ENCODE assay signal across 10 cellular contexts in the genomic region with DNA sequence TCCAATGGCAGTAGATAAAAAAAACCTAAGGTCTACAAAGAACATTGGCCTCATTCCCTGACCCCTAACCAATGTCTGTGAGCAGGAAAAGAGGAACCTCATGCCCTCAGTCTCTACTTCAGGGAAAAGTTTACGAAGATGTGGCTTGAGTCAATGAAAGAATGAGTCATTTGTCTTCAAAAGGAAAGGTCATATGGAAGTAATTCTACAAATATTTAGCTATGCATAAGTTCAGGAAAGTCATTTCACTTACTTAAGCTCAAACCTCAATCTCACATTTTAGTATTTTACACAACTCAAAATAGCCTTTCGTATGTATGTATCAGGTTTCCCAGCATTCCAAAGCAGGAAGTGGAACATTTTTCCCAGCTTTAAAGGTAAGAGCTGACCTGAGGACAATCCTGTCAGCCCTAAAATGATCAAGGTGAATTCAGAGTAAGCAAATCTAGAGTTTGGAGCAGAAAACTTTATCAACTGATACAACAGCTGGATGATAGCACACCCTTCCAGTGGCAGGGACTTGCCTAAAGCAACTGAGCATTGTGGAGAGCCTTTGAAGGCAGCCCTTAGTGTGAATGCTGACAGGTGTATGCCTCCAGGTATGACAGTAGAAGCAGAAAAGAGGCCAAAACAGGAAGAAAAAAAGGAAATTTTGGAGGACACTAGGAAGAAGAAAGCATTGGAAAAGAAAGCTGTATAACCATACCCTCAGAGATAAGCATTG. TPM values are rescaled to one million over a fixed set of nuclear protein-coding genes. Genes with fewer than 3 reads are reported as not detected.
DNase-seq lines count a peak whose midpoint lies in the region; ATAC-seq and TF ChIP-seq lines count a peak whose summit lies in the region.
"Had no signal": no experiment of that assay in that cellular context is flagged by ENCODE, and none has a peak within 500 bp of the region (broad histone marks: within the 10 kb centered on the region; RNA-seq: fewer than 3 reads in every experiment).

No MANE protein-coding gene starts in this region.

- H3K9me3 Mint-ChIP-seq in activated CD4-positive, alpha-beta T cell treated with anti-CD3 and anti-CD28 coated beads for 36 hours (ENCODE audit: low read depth), result peaks cover 2% of the 10 kb centered on the region
- H3K9me3 Mint-ChIP-seq in stimulated activated naive B cell treated with anti-CD40 and anti-IgM and Interleukin-4, amounts not matched to agents 10 μg/mL and 1 μg/mL and 100 μg/mL, for 72 hours, result peaks cover 0 to 4% of the 10 kb centered on the region in 2 donors

- POLR2A ChIA-PET in activated CD4-positive, alpha-beta T cell treated with anti-CD3 and anti-CD28 coated beads for 36 hours (lab: Charles Lee), result interaction anchor here (0.6 to 0.7 kb wide), 2 partner anchors 47 to 116 kb away, joined by 3 to 6 read pairs; partner anchors contain the start of gene ACAD11
- POLR2A ChIA-PET in A673 (lab: Charles Lee; ENCODE audit: low non-redundant PET), result no interaction called here

- no peak for TF ChIP-seq CTCF in fibroblast of mammary gland (conservative IDR thresholded peaks at IDR 0.05; ENCODE audit: control insufficient read depth, insufficient read depth, low read depth, low read length)
- no peak for TF ChIP-seq CTCF in A673 (conservative IDR thresholded peaks at IDR 0.05; ENCODE audit: low read depth, low read length)

- CTCF ChIA-PET in activated CD4-positive, alpha-beta T cell treated with anti-CD3 and anti-CD28 coated beads for 36 hours (lab: Charles Lee), result interaction anchor here (0.6 to 1.8 kb wide), 5 partner anchors 54 to 243 kb away, joined by 3 to 7 read pairs (median 3); no protein-coding TSS in a partner anchor
- CTCF ChIA-PET in A673 (lab: Charles Lee), result no interaction called here

- no peak for DNase-seq in activated CD4-positive, alpha-beta T cell treated with anti-CD3 and anti-CD28 coated beads for 36 hours
- no peak for DNase-seq in activated CD4-positive, alpha-beta T cell treated with anti-CD3 and anti-CD28 coated beads for 48 hours
- DNase-seq in RPMI7951 (ENCODE audit: low read depth), result peak; percentile 94
- peak; percentile 97 for DNase-seq in fibroblast of mammary gland (ENCODE audit: low read depth)
- peak; percentile 35 for DNase-seq in stimulated activated naive B cell treated with anti-CD40 and anti-IgM and Interleukin-4, amounts not matched to agents 10 μg/mL and 1 μg/mL and 100 μg/mL, for 72 hours
- DNase-seq in A673 (ENCODE audit: low spot score), result no peak
- no peak for DNase-seq in stimulated activated CD4-positive, alpha-beta T cell treated with anti-CD3 and anti-CD28 coated beads, Interleukin-1b, Interleukin-23, amount 100 ng/mL, for 48 hours
- DNase-seq: erythroblast had no signal

- H3K27me3 Mint-ChIP-seq in activated CD4-positive, alpha-beta T cell treated with anti-CD3 and anti-CD28 coated beads for 36 hours, result no peaks in the 10 kb centered on the region
- no peaks in the 10 kb centered on the region for H3K27me3 Mint-ChIP-seq in stimulated activated naive B cell treated with anti-CD40 and anti-IgM and Interleukin-4, amounts not matched to agents 10 μg/mL and 1 μg/mL and 100 μg/mL, for 72 hours
- H3K27me3 Mint-ChIP-seq: B cell had no signal

- H3K27ac ChIP-seq in A673 (ENCODE audit: low read depth, low read length, poor library complexity, severe bottlenecking), result no peak overlapping the region

- H3K4me1 ChIP-seq in A673 (ENCODE audit: insufficient read depth, low read length, poor library complexity, severe bottlenecking), result no peaks in the 10 kb centered on the region

- no peaks in the 10 kb centered on the region for H3K9me3 ChIP-seq in A673 (ENCODE audit: low read depth, low read length, poor library complexity, severe bottlenecking)

- H3K4me3 ChIP-seq in fibroblast of mammary gland (ENCODE audit: control insufficient read depth, low read depth, low read length), result no peak overlapping the region
- H3K4me3 ChIP-seq in A673 (ENCODE audit: low read depth, low read length, poor library complexity, severe bottlenecking), result no peak overlapping the region

- intact Hi-C loops in activated CD4-positive, alpha-beta T cell treated with anti-CD3 and anti-CD28 coated beads for 36 hours (cut with DNase I, micrococcal nuclease), result loop anchor here in 1 of 2 experiments (2.0 kb wide), 1 partner anchor 26 kb away; no protein-coding TSS in a partner anchor
- intact Hi-C loops in A673 (cut with micrococcal nuclease; ENCODE audit: unreplicated experiment), result no loop called here

- peak; percentile 73 for ATAC-seq in activated CD4-positive, alpha-beta T cell treated with anti-CD3 and anti-CD28 coated beads for 36 hours
- peak; percentile 88 for ATAC-seq in stimulated activated naive B cell treated with anti-CD40 and anti-IgM and Interleukin-4, amounts not matched to agents 10 μg/mL and 1 μg/mL and 100 μg/mL, for 72 hours (replicated peaks)
- no peak for ATAC-seq in HG03457 (IDR thresholded peaks at IDR 0.05; ENCODE audit: unreplicated experiment)

- no TSS peak for BruUV-seq in A673 (replicated peaks; lab: Mats Ljungman, UMichigan)

- H3K36me3 Mint-ChIP-seq in activated CD4-positive, alpha-beta T cell treated with anti-CD3 and anti-CD28 coated beads for 36 hours (ENCODE audit: low read depth), result peaks cover 17% of the 10 kb centered on the region
- peaks cover 32 to 46% of the 10 kb centered on the region in 2 donors for H3K36me3 Mint-ChIP-seq in stimulated activated naive B cell treated with anti-CD40 and anti-IgM and Interleukin-4, amounts not matched to agents 10 μg/mL and 1 μg/mL and 100 μg/mL, for 72 hours

- no peak overlapping the region for H3K4me3 Mint-ChIP-seq in activated CD4-positive, alpha-beta T cell treated with anti-CD3 and anti-CD28 coated beads for 36 hours
- peak overlapping the region; percentile 43 to 61 for H3K4me3 Mint-ChIP-seq in stimulated activated naive B cell treated with anti-CD40 and anti-IgM and Interleukin-4, amounts not matched to agents 10 μg/mL and 1 μg/mL and 100 μg/mL, for 72 hours
- H3K4me3 Mint-ChIP-seq: B cell had no signal

- peak overlapping the region; percentile 87 for H3K27ac Mint-ChIP-seq in activated CD4-positive, alpha-beta T cell treated with anti-CD3 and anti-CD28 coated beads for 36 hours
- peak overlapping the region; percentile 79 for H3K27ac Mint-ChIP-seq in stimulated activated naive B cell treated with anti-CD40 and anti-IgM and Interleukin-4, amounts not matched to agents 10 μg/mL and 1 μg/mL and 100 μg/mL, for 72 hours
- H3K27ac Mint-ChIP-seq: B cell had no signal

- H3K36me3 ChIP-seq in A673 (ENCODE audit: insufficient read depth, low read length, poor library complexity, severe bottlenecking), result peaks cover 5% of the 10 kb centered on the region

- no peaks in the 10 kb centered on the region for H3K27me3 ChIP-seq in A673 (replicated peaks; ENCODE audit: insufficient read depth, low read depth, low read length, poor library complexity)

- H3K4me1 Mint-ChIP-seq in activated CD4-positive, alpha-beta T cell treated with anti-CD3 and anti-CD28 coated beads for 36 hours, result peaks cover 25% of the 10 kb centered on the region
- H3K4me1 Mint-ChIP-seq in stimulated activated naive B cell treated with anti-CD40 and anti-IgM and Interleukin-4, amounts not matched to agents 10 μg/mL and 1 μg/mL and 100 μg/mL, for 72 hours, result peaks cover 22 to 55% of the 10 kb centered on the region in 2 donors
- H3K4me1 Mint-ChIP-seq: B cell had no signal

RNA-seq across cellular contexts. Expression of gene ACKR4, which starts 53.9 kb away (rescaled TPM):
- under 1 TPM; 0.09 TPM for total RNA-seq in activated CD4-positive, alpha-beta T cell treated with anti-CD3 and anti-CD28 coated beads for 36 hours
- total RNA-seq in RPMI7951 (2014; rRNA removed; shearing (Covaris generic)), result 0.98 and 2.6 TPM in 2 replicates
- total RNA-seq in A673 (2021), result not detected in 2 replicates

Comparison
In these comparisons a context has a peak if more than half of its experiments do, and no peak if none do; other contexts are left out.
1. DNase-seq: peak in RPMI7951 (single experiment), fibroblast of mammary gland (single experiment) and stimulated activated naive B cell treated with anti-CD40 and anti-IgM and Interleukin-4, amounts not matched to agents 10 μg/mL and 1 μg/mL and 100 μg/mL, for 72 hours (single experiment); none in activated CD4-positive, alpha-beta T cell treated with anti-CD3 and anti-CD28 coated beads for 36 hours (single experiment), activated CD4-positive, alpha-beta T cell treated with anti-CD3 and anti-CD28 coated beads for 48 hours (single experiment), A673 (single experiment) and stimulated activated CD4-positive, alpha-beta T cell treated with anti-CD3 and anti-CD28 coated beads, Interleukin-1b, Interleukin-23, amount 100 ng/mL, for 48 hours (single experiment).